Comparison of ENCODE assay signal across 18 cellular contexts in the genomic region with DNA sequence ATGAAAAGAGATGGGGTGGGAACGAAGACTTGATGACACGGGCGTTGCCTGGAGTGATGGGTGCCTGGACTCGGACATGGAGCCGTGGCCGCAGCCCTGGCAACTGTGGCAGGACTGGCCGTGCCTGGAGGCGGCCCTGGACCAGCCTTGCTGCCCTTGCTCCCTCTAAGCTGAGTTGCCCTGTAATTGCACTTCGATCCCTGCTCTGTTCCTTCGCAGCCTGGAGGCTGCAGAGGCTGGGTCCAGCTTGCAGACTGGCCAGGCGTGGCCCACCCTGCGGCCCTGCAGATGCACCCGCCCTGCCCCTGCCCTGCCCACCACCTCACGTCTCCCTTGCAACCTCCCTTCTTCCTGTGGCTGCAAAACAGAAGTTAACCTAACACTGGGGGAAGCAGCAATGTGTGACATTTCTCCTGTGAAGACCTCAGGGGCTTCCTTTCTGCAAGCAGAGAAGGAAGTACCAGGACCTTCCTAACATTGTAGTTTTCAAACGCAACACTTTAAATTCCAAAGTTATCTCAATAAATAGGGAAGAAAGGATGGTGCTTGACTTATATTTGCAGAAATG.
DNase-seq lines count a peak whose midpoint lies in the region; ATAC-seq and TF ChIP-seq lines count a peak whose summit lies in the region.
"Had no signal": no experiment of that assay in that cellular context is flagged by ENCODE, and none has a peak within 500 bp of the region (broad histone marks: within the 10 kb centered on the region; RNA-seq: fewer than 3 reads in every experiment).

No MANE protein-coding gene starts in this region.

- H4K91ac ChIP-seq in neuronal stem cell (ENCODE audit: low read depth, low read length, poor library complexity), result no peak overlapping the region

- H3K4me1 Mint-ChIP-seq in stimulated activated naive B cell treated with anti-CD40 and anti-IgM and Interleukin-4, amounts not matched to agents 10 μg/mL and 1 μg/mL and 100 μg/mL, for 72 hours, result peaks cover 26 to 61% of the 10 kb centered on the region in 2 donors

- H3K4me3 ChIP-seq in BLaER1 (0 out of 2 replicates have a peak overlapping the region, but pooled peaks have one; percentile 0), Loucy (ENCODE audit: low read length, poor library complexity, severe bottlenecking) (no peak overlapping the region), neuronal stem cell (ENCODE audit: low read length in 2 of 2) (no peak overlapping the region), brain microvascular endothelial cell (ENCODE audit: low read depth, low read length) (no peak overlapping the region)

- H3K79me2 ChIP-seq in Loucy (ENCODE audit: insufficient read depth, low read length), result no peaks in the 10 kb centered on the region

- peak; percentile 54 to 56 for ATAC-seq in stimulated activated naive B cell treated with anti-CD40 and anti-IgM and Interleukin-4, amounts not matched to agents 10 μg/mL and 1 μg/mL and 100 μg/mL, for 72 hours (replicated peaks)
- ATAC-seq in GM21526 (IDR thresholded peaks at IDR 0.05; ENCODE audit: low FRiP score, unreplicated experiment), result no peak
- ATAC-seq: CD8-positive, alpha-beta T cell had no signal

- H3K4me1 ChIP-seq in BLaER1 (peaks cover 79% of the 10 kb centered on the region), Loucy (ENCODE audit: insufficient read depth, low read length, poor library complexity, severe bottlenecking) (peaks cover 7% of the 10 kb centered on the region), neuronal stem cell (ENCODE audit: control insufficient read depth in 2 of 2, insufficient read depth in 1 of 2, low read depth in 1 of 2, low read length in 2 of 2) (no peaks in the 10 kb centered on the region)

- no peaks in the 10 kb centered on the region for H3K27me3 Mint-ChIP-seq in stimulated activated naive B cell treated with anti-CD40 and anti-IgM and Interleukin-4, amounts not matched to agents 10 μg/mL and 1 μg/mL and 100 μg/mL, for 72 hours

- H3K9ac ChIP-seq in BLaER1, result 0 out of 2 replicates have a peak overlapping the region, but pooled peaks have one; percentile 13
- no peak overlapping the region for H3K9ac ChIP-seq in Loucy (ENCODE audit: low read depth, low read length, poor library complexity, severe bottlenecking)
- H3K9ac ChIP-seq in neuronal stem cell (ENCODE audit: low read depth, low read length, poor library complexity), result peak overlapping the region; percentile 77

- H3K23ac ChIP-seq in neuronal stem cell (ENCODE audit: low read depth, low read length, poor library complexity), result peak overlapping the region; percentile 85

- H3K27me3 ChIP-seq in BLaER1 (no peaks in the 10 kb centered on the region), Loucy (ENCODE audit: insufficient read depth, low read length, poor library complexity, severe bottlenecking) (no peaks in the 10 kb centered on the region), neuronal stem cell (ENCODE audit: control insufficient read depth in 3 of 3, insufficient read depth in 3 of 3, low read depth in 1 of 3, low read length in 3 of 3) (no peaks in the 10 kb centered on the region), brain microvascular endothelial cell (replicated peaks) (no peaks in the 10 kb centered on the region)

- H2BK15ac ChIP-seq in neuronal stem cell (ENCODE audit: low read length), result no peak overlapping the region

- H2BK120ac ChIP-seq in neuronal stem cell (ENCODE audit: low read depth, low read length), result no peak overlapping the region

- H3K27ac Mint-ChIP-seq in stimulated activated naive B cell treated with anti-CD40 and anti-IgM and Interleukin-4, amounts not matched to agents 10 μg/mL and 1 μg/mL and 100 μg/mL, for 72 hours, result peak overlapping the region; percentile 62
- H3K27ac Mint-ChIP-seq: CD14-positive monocyte; CD8-positive, alpha-beta T cell; HFFc6 had no signal

- H3K27ac ChIP-seq in BLaER1, result peak overlapping the region; percentile 72
- no peak overlapping the region for H3K27ac ChIP-seq in neuronal stem cell (replicated peaks; ENCODE audit: low read length)
- no peak overlapping the region for H3K27ac ChIP-seq in brain microvascular endothelial cell
- H3K27ac ChIP-seq: HL-60 had no signal

- H3K79me1 ChIP-seq in neuronal stem cell (ENCODE audit: low read depth, low read length), result peaks cover 3% of the 10 kb centered on the region

- H3F3A ChIP-seq in Loucy (ENCODE audit: low read depth), result no peaks in the 10 kb centered on the region

- no peaks in the 10 kb centered on the region for H4K20me1 ChIP-seq in BLaER1
- H4K20me1 ChIP-seq in Loucy (ENCODE audit: insufficient read depth, low read length, poor library complexity, severe bottlenecking), result no peaks in the 10 kb centered on the region

- TF ChIP-seq CTCF in Loucy (conservative IDR thresholded peaks at IDR 0.05; ENCODE audit: low read length) (no peak), brain microvascular endothelial cell (IDR thresholded peaks at IDR 0.05; ENCODE audit: low read depth, low read length, missing control alignments) (no peak)

- DNase-seq in neuronal stem cell (ENCODE audit: low spot score) (no peak), brain microvascular endothelial cell (no peak)
- DNase-seq in stimulated activated naive B cell treated with anti-CD40 and anti-IgM and Interleukin-4, amounts not matched to agents 10 μg/mL and 1 μg/mL and 100 μg/mL, for 72 hours, result no peak
- DNase-seq in activated CD4-positive, alpha-beta T cell treated with anti-CD3 and anti-CD28 coated beads for 48 hours, result no peak
- DNase-seq: 8988T; ACHN; CD8-positive, alpha-beta T cell; COR-L47; DMS153; DMS79 treated with DMSO at 0.1 percent for 48 hours; EL; HCEC 1CT; HFFc6 had no signal

- H3K36me3 Mint-ChIP-seq in stimulated activated naive B cell treated with anti-CD40 and anti-IgM and Interleukin-4, amounts not matched to agents 10 μg/mL and 1 μg/mL and 100 μg/mL, for 72 hours, result peaks cover 3% of the 10 kb centered on the region in 2 donors
- H3K36me3 Mint-ChIP-seq: CD14-positive monocyte; CD8-positive, alpha-beta T cell had no signal

- H3K9me3 ChIP-seq in BLaER1, result no peaks in the 10 kb centered on the region
- H3K9me3 ChIP-seq in Loucy (ENCODE audit: insufficient read depth, low read depth, low read length), result no peaks in the 10 kb centered on the region
- no peaks in the 10 kb centered on the region for H3K9me3 ChIP-seq in neuronal stem cell (replicated peaks in 1 of 2; ENCODE audit: control insufficient read depth in 2 of 2, insufficient read depth in 1 of 2, low read depth in 1 of 2, low read length in 2 of 2)

- in situ Hi-C loops in brain microvascular endothelial cell (cut with HindIII; ENCODE audit: low pct_ligation_motif_present, low sequenced_read_pairs), result no loop called here

- H3K18ac ChIP-seq in neuronal stem cell (ENCODE audit: low read length), result peak overlapping the region; percentile 76

- H2BK5ac ChIP-seq in neuronal stem cell (ENCODE audit: low read length), result no peak overlapping the region

- H3K4ac ChIP-seq in neuronal stem cell (ENCODE audit: low read length), result peak overlapping the region; percentile 37

- H3K9me2 ChIP-seq in Loucy (replicated peaks; ENCODE audit: low read depth, low read length), result no peaks in the 10 kb centered on the region

- H2AFZ ChIP-seq in Loucy (ENCODE audit: low read length), result peak overlapping the region; percentile 63
- H2AFZ ChIP-seq in neuronal stem cell (ENCODE audit: low read length), result no peak overlapping the region

- H3K4me3 Mint-ChIP-seq in stimulated activated naive B cell treated with anti-CD40 and anti-IgM and Interleukin-4, amounts not matched to agents 10 μg/mL and 1 μg/mL and 100 μg/mL, for 72 hours, result peak overlapping the region in 1 of 2 donors; percentile 26
- H3K4me3 Mint-ChIP-seq: CD14-positive monocyte; CD8-positive, alpha-beta T cell; HFFc6 had no signal

- peak overlapping the region; percentile 89 for H3K14ac ChIP-seq in neuronal stem cell (ENCODE audit: low read length)

- H3K4me2 ChIP-seq in BLaER1 (peak overlapping the region; percentile 80), Loucy (ENCODE audit: low read depth, low read length, poor library complexity, severe bottlenecking) (no peak overlapping the region), neuronal stem cell (ENCODE audit: insufficient read depth, low read length, poor library complexity, severe bottlenecking) (no peak overlapping the region)

- no peak overlapping the region for H4K8ac ChIP-seq in neuronal stem cell (ENCODE audit: low read depth, low read length)

- H3K36me3 ChIP-seq in BLaER1, result no peaks in the 10 kb centered on the region
- H3K36me3 ChIP-seq in Loucy (ENCODE audit: insufficient read depth, low read length), result no peaks in the 10 kb centered on the region
- H3K36me3 ChIP-seq in neuronal stem cell (replicated peaks in 1 of 2; ENCODE audit: control insufficient read depth in 2 of 2, insufficient read depth in 2 of 2, low read length in 2 of 2), result no peaks in the 10 kb centered on the region
- no peaks in the 10 kb centered on the region for H3K36me3 ChIP-seq in brain microvascular endothelial cell (replicated peaks)

- H3K9me3 Mint-ChIP-seq in stimulated activated naive B cell treated with anti-CD40 and anti-IgM and Interleukin-4, amounts not matched to agents 10 μg/mL and 1 μg/mL and 100 μg/mL, for 72 hours, result peaks cover 6 to 8% of the 10 kb centered on the region in 2 donors
- H3K9me3 Mint-ChIP-seq: CD14-positive monocyte; CD8-positive, alpha-beta T cell had no signal

- H2BK12ac ChIP-seq in neuronal stem cell (ENCODE audit: low read length), result no peak overlapping the region

- no peak overlapping the region for H2AK5ac ChIP-seq in neuronal stem cell (ENCODE audit: low read depth, low read length)

- 100% methylated on average over 2 of the region's 15 CpGs; no CpG with 5 or more reads in 1 of the 2 donors for WGBS in neuronal stem cell (ENCODE audit: extremely low coverage in 2 of 2, insufficient read length in 2 of 2, insufficient replicate concordance in 1 of 2), 2 donors
